8 cellular contexts compared by ENCODE assay signal in genomic region chr1:88800382-88801051, GRCh38.
DNase-seq lines count a peak whose midpoint lies in the region; ATAC-seq, FAIRE-seq and TF ChIP-seq lines count a peak whose summit lies in the region.

No MANE protein-coding gene starts in this region.

- H3K4me1 ChIP-seq in A673 (ENCODE audit: insufficient read depth, low read length, poor library complexity, severe bottlenecking): no peaks in the 10 kb centered on the region
- H3K4me1 ChIP-seq in GM23248 (ENCODE audit: insufficient read depth): peaks cover 17% of the 10 kb centered on the region
- H3K4me1 ChIP-seq in pancreas: no peaks in the 10 kb centered on the region

- TF ChIP-seq CTCF in A673 (conservative IDR thresholded peaks at IDR 0.05; ENCODE audit: low read depth, low read length) (peak; percentile 82), epithelial cell of esophagus (IDR thresholded peaks at IDR 0.05; ENCODE audit: insufficient read depth, low read depth, low read length, missing control alignments) (peak; percentile 45), pancreas (IDR thresholded peaks at IDR 0.05) (peak; percentile 33 to 67 (median 46))

- intact Hi-C loops in A673 (cut with micrococcal nuclease; ENCODE audit: unreplicated experiment) (no loop called here), pancreas (cut with DNase I) (no loop called here)

- H3K9me2 ChIP-seq in GM23248 (ENCODE audit: insufficient read depth): no peaks in the 10 kb centered on the region

- no peak overlapping the region for H3K4me3 ChIP-seq in A673 (ENCODE audit: low read depth, low read length, poor library complexity, severe bottlenecking)
- no peak overlapping the region for H3K4me3 ChIP-seq in GM23248
- no peak overlapping the region for H3K4me3 ChIP-seq in epithelial cell of esophagus (ENCODE audit: low read length)
- H3K4me3 ChIP-seq in pancreas: no peak overlapping the region

- H3K36me3 ChIP-seq in A673 (ENCODE audit: insufficient read depth, low read length, poor library complexity, severe bottlenecking) (peaks cover 28% of the 10 kb centered on the region), GM23248 (ENCODE audit: low read depth) (peaks cover 17% of the 10 kb centered on the region; the same call in 1 of the 2 replicates), pancreas (peaks cover 0 to 15% (median 4%) of the 10 kb centered on the region in 3 donors)

- no peak overlapping the region for H3K27ac ChIP-seq in A673 (ENCODE audit: low read depth, low read length, poor library complexity, severe bottlenecking)
- H3K27ac ChIP-seq in GM23248: no peak overlapping the region
- no peak overlapping the region for H3K27ac ChIP-seq in pancreas

- CTCF ChIA-PET in A673 (lab: Charles Lee): no interaction called here

- peak; percentile 64 to 86 (median 82) for ATAC-seq in pancreas
- ATAC-seq in GM21723 (IDR thresholded peaks at IDR 0.05; ENCODE audit: unreplicated experiment): no peak

- POLR2A ChIA-PET in A673 (lab: Charles Lee; ENCODE audit: low non-redundant PET): no interaction called here

- DNase-seq in A673 (ENCODE audit: low spot score) (peak; percentile 72), GM23248 (peak; percentile 59), T-helper 9 cell (peak; percentile 24), epithelial cell of esophagus (ENCODE audit: low read depth) (peak; percentile 17), pancreas (peak in 1 of 6 donors; percentile 22), NCI-H2196 treated with DMSO at 0.1 percent for 48 hours (lab: John Stamatoyannopoulos, UW; ENCODE audit: unreplicated experiment) (no peak), islet precursor cell (no peak)

- FAIRE-seq in pancreas (lab: Jason Lieb, UNC): no peak

- H3K27me3 ChIP-seq in A673 (replicated peaks; ENCODE audit: insufficient read depth, low read depth, low read length, poor library complexity) (no peaks in the 10 kb centered on the region), GM23248 (replicated peaks; ENCODE audit: insufficient read depth) (no peaks in the 10 kb centered on the region), pancreas (no peaks in the 10 kb centered on the region)

- no peak overlapping the region for H3K9ac ChIP-seq in GM23248

- H3K4me2 ChIP-seq in GM23248 (ENCODE audit: unreplicated experiment): no peak overlapping the region

- no peaks in the 10 kb centered on the region for H4K20me1 ChIP-seq in GM23248 (ENCODE audit: insufficient read depth)

- H2AFZ ChIP-seq in GM23248: no peak overlapping the region

- in situ Hi-C loops in GM23248 (cut with MboI): no loop called here

- WGBS in GM23248 (ENCODE audit: low coverage in 1 of 2, low lambda C conversion rate in 2 of 2, missing lambda C conversion rate in 2 of 2), 2 experiments: 79 to 82% methylated on average over 5 of the region's 5 CpGs
- WGBS in pancreas, 2 donors: 67 to 72% methylated on average over 5 of the region's 5 CpGs

- BruUV-seq in A673 (replicated peaks; lab: Mats Ljungman, UMichigan): no TSS peak

- peaks cover 8% of the 10 kb centered on the region for H3K9me3 ChIP-seq in A673 (ENCODE audit: low read depth, low read length, poor library complexity, severe bottlenecking)
- H3K9me3 ChIP-seq in GM23248 (ENCODE audit: low read depth): no peaks in the 10 kb centered on the region
- no peaks in the 10 kb centered on the region for H3K9me3 ChIP-seq in pancreas

- no peaks in the 10 kb centered on the region; the same call in 1 of the 2 replicates for H3K79me2 ChIP-seq in GM23248 (ENCODE audit: insufficient read depth)

- peaks cover 29% of the 10 kb centered on the region for H3F3A ChIP-seq in GM23248 (ENCODE audit: insufficient read depth)

Comparison
In these comparisons a context has a peak if more than half of its experiments do, and no peak if none do; other contexts are left out.
1. DNase-seq: peak in A673 (single experiment), GM23248 (single experiment), T-helper 9 cell (single experiment) and epithelial cell of esophagus (single experiment); none in NCI-H2196 treated with DMSO at 0.1 percent for 48 hours (single experiment) and islet precursor cell (single experiment).
2. Peak in every context shown above with its lines, with median percentiles within 50 percentile points of each other: CTCF ChIP-seq.